28 cellular contexts compared by ENCODE assay signal in the genomic region with DNA sequence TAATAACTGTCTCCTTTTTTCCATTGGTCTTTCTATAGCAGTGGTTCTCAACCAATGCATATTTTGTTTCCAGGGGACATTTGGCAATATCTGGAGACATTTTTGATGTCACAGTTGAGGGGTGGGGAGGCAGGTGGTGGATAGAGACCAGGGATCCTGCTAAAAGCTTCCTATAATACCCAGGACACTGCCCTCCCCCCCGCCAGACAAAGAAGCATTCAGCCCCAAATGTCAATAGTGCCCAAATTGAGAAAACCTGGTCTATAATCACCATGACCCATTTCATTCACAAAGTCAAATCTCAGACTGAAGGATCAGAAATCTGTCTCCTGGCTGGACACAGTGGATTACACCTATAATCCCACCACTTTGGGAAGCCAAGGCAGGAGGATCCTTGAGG.
"Had no signal": no experiment of that assay in that cellular context is flagged by ENCODE, and none has a peak within 500 bp of the region (broad histone marks: within the 10 kb centered on the region; RNA-seq: fewer than 3 reads in every experiment).

No MANE protein-coding gene starts in this region.

- H3K27me3 ChIP-seq: suprapubic skin, testis, thyroid gland, tibial nerve, transverse colon, upper lobe of left lung, upper lobe of right lung, uterus, vagina had no signal

- H3K4me3 Mint-ChIP-seq: stimulated activated effector memory CD8-positive, alpha-beta T cell treated with anti-CD3 and anti-CD28 coated beads, Interleukin-12 subunit alpha, Interleukin-12 subunit beta, amount 100 ng/mL, for 72 hours; stimulated activated memory B cell treated with anti-CD40 and anti-IgM and Interleukin-4, amounts not matched to agents 10 μg/mL and 1 μg/mL and 100 μg/mL, for 72 hours; stimulated activated naive B cell treated with anti-CD40 and anti-IgM and Interleukin-4, amounts not matched to agents 10 μg/mL and 1 μg/mL and 100 μg/mL, for 72 hours; stimulated activated naive CD8-positive, alpha-beta T cell treated with anti-CD3 and anti-CD28 coated beads, Interleukin-15, amount 100 ng/mL, for 72 hours; stimulated activated naive CD8-positive, alpha-beta T cell treated with anti-CD3 and anti-CD28 coated beads, Interleukin-15, Interleukin-2, amounts not matched to agents 100 ng/mL and 50 ng/mL, for 24 hours; type B pancreatic cell had no signal

- H3K4me1 Mint-ChIP-seq: stimulated activated effector memory CD8-positive, alpha-beta T cell treated with anti-CD3 and anti-CD28 coated beads, Interleukin-12 subunit alpha, Interleukin-12 subunit beta, amount 100 ng/mL, for 72 hours; stimulated activated memory B cell treated with anti-CD40 and anti-IgM and Interleukin-4, amounts not matched to agents 10 μg/mL and 1 μg/mL and 100 μg/mL, for 72 hours; stimulated activated naive B cell treated with anti-CD40 and anti-IgM and Interleukin-4, amounts not matched to agents 10 μg/mL and 1 μg/mL and 100 μg/mL, for 72 hours; stimulated activated naive CD8-positive, alpha-beta T cell treated with anti-CD3 and anti-CD28 coated beads, Interleukin-15, amount 100 ng/mL, for 72 hours had no signal

- H3K36me3 ChIP-seq: stomach, suprapubic skin, thoracic aorta, thyroid gland, tibial artery, tibial nerve, transverse colon, upper lobe of left lung, upper lobe of right lung, uterus, vagina had no signal

- H3K36me3 Mint-ChIP-seq: stimulated activated effector memory CD8-positive, alpha-beta T cell treated with anti-CD3 and anti-CD28 coated beads, Interleukin-12 subunit alpha, Interleukin-12 subunit beta, amount 100 ng/mL, for 72 hours; stimulated activated memory B cell treated with anti-CD40 and anti-IgM and Interleukin-4, amounts not matched to agents 10 μg/mL and 1 μg/mL and 100 μg/mL, for 72 hours; stimulated activated naive B cell treated with anti-CD40 and anti-IgM and Interleukin-4, amounts not matched to agents 10 μg/mL and 1 μg/mL and 100 μg/mL, for 72 hours; type B pancreatic cell had no signal

- H3K4me1 ChIP-seq: stomach, suprapubic skin, testis, thyroid gland, tibial artery, tibial nerve, transverse colon, upper lobe of right lung, uterus, vagina had no signal

- H3K27ac Mint-ChIP-seq: stimulated activated effector memory CD8-positive, alpha-beta T cell treated with anti-CD3 and anti-CD28 coated beads, Interleukin-12 subunit alpha, Interleukin-12 subunit beta, amount 100 ng/mL, for 72 hours; stimulated activated memory B cell treated with anti-CD40 and anti-IgM and Interleukin-4, amounts not matched to agents 10 μg/mL and 1 μg/mL and 100 μg/mL, for 72 hours; stimulated activated naive B cell treated with anti-CD40 and anti-IgM and Interleukin-4, amounts not matched to agents 10 μg/mL and 1 μg/mL and 100 μg/mL, for 72 hours; stimulated activated naive CD8-positive, alpha-beta T cell treated with anti-CD3 and anti-CD28 coated beads, Interleukin-15, amount 100 ng/mL, for 72 hours; stimulated activated naive CD8-positive, alpha-beta T cell treated with anti-CD3 and anti-CD28 coated beads, Interleukin-15, Interleukin-2, amounts not matched to agents 100 ng/mL and 50 ng/mL, for 24 hours; type B pancreatic cell had no signal

- H3K4me3 ChIP-seq: stomach, suprapubic skin, testis, thoracic aorta, thyroid gland, tibial artery, tibial nerve, transverse colon, upper lobe of left lung, upper lobe of right lung, uterus, vagina had no signal

- H3K9me3 Mint-ChIP-seq: stimulated activated effector memory CD8-positive, alpha-beta T cell treated with anti-CD3 and anti-CD28 coated beads, Interleukin-12 subunit alpha, Interleukin-12 subunit beta, amount 100 ng/mL, for 72 hours; stimulated activated memory B cell treated with anti-CD40 and anti-IgM and Interleukin-4, amounts not matched to agents 10 μg/mL and 1 μg/mL and 100 μg/mL, for 72 hours; stimulated activated naive CD8-positive, alpha-beta T cell treated with anti-CD3 and anti-CD28 coated beads, Interleukin-15, amount 100 ng/mL, for 72 hours; stimulated activated naive CD8-positive, alpha-beta T cell treated with anti-CD3 and anti-CD28 coated beads, Interleukin-15, Interleukin-2, amounts not matched to agents 100 ng/mL and 50 ng/mL, for 24 hours had no signal

- DNase-seq: stimulated activated CD4-positive, alpha-beta T cell treated with anti-CD3 and anti-CD28 coated beads, Interleukin-2, amount 100 ng/mL, for 48 hours; stimulated activated CD4-positive, alpha-beta T cell treated with anti-CD3 and anti-CD28 coated beads, Interleukin-4, amount 100 ng/mL, for 1 hour; stimulated activated CD4-positive, alpha-beta T cell treated with anti-CD3 and anti-CD28 coated beads, Interleukin-4, amount 100 ng/mL, for 24 hours; stimulated activated CD4-positive, alpha-beta T cell treated with anti-CD3 and anti-CD28 coated beads, Interleukin-4, amount 100 ng/mL, for 4 hours; stimulated activated CD8-positive, alpha-beta memory T cell treated with anti-CD3 and anti-CD28 coated beads, Interleukin-4, amount 100 ng/mL, for 48 hours; stimulated activated naive B cell treated with anti-CD40 and anti-IgM and Interleukin-4, amounts not matched to agents 10 μg/mL and 1 μg/mL and 100 μg/mL, for 72 hours; stimulated activated naive CD4-positive, alpha-beta T cell; stimulated activated naive CD4-positive, alpha-beta T cell treated with Interleukin-2 at 50 U/mL for 16 hours; stimulated activated naive CD8-positive, alpha-beta T cell treated with anti-CD3 and anti-CD28 coated beads, Interleukin-15, amount 100 ng/mL, for 72 hours; stimulated activated naive CD8-positive, alpha-beta T cell treated with anti-CD3 and anti-CD28 coated beads, Interleukin-15, Interleukin-2, amounts not matched to agents 100 U/mL and 50 U/mL, for 24 hours; stomach; substantia nigra; testis; thyroid gland; transverse colon; trophoblast cell; upper lobe of left lung; upper lobe of right lung; uterus had no signal

- H3K27ac ChIP-seq: stomach, suprapubic skin, testis, thoracic aorta, thyroid gland, tibial artery, tibial nerve, transverse colon, upper lobe of left lung, upper lobe of right lung, uterus, vagina had no signal

- ATAC-seq: stimulated activated effector memory CD8-positive, alpha-beta T cell treated with anti-CD3 and anti-CD28 coated beads, Interleukin-12 subunit alpha, Interleukin-12 subunit beta, amount 100 ng/mL, for 72 hours; stimulated activated memory B cell treated with anti-CD40 and anti-IgM and Interleukin-4, amounts not matched to agents 10 μg/mL and 1 μg/mL and 100 μg/mL, for 72 hours; stimulated activated naive B cell treated with anti-CD40 and anti-IgM and Interleukin-4, amounts not matched to agents 10 μg/mL and 1 μg/mL and 100 μg/mL, for 72 hours; stimulated activated naive CD8-positive, alpha-beta T cell treated with anti-CD3 and anti-CD28 coated beads, Interleukin-15, amount 100 ng/mL, for 72 hours; stimulated activated naive CD8-positive, alpha-beta T cell treated with anti-CD3 and anti-CD28 coated beads, Interleukin-15, Interleukin-2, amounts not matched to agents 100 U/mL and 50 U/mL, for 24 hours; upper lobe of right lung had no signal

- H3K9me3 ChIP-seq: stomach, suprapubic skin, testis, thoracic aorta, thyroid gland, tibial artery, tibial nerve, transverse colon, upper lobe of left lung, upper lobe of right lung, uterus, vagina had no signal
